ENCODE assay signal across 21 cellular contexts in genomic region chr2:240401781-240402551, GRCh38. TPM values are rescaled to one million over a fixed set of nuclear protein-coding genes. Genes with fewer than 3 reads are reported as not detected.
DNase-seq lines count a peak whose midpoint lies in the region; ATAC-seq and TF ChIP-seq lines count a peak whose summit lies in the region.
"Had no signal": no experiment of that assay in that cellular context is flagged by ENCODE, and none has a peak within 500 bp of the region (broad histone marks: within the 10 kb centered on the region; RNA-seq: fewer than 3 reads in every experiment).

No MANE protein-coding gene starts in this region.

- H3K4me1 ChIP-seq in neuronal stem cell (ENCODE audit: control insufficient read depth in 2 of 2, insufficient read depth in 1 of 2, low read depth in 1 of 2, low read length in 2 of 2) (peaks cover 0 to 10% of the 10 kb centered on the region in 2 donors), upper lobe of right lung (no peaks in the 10 kb centered on the region)
- H3K4me1 ChIP-seq: gastroesophageal sphincter, psoas muscle had no signal

- no peaks in the 10 kb centered on the region for H3K36me3 Mint-ChIP-seq in activated naive CD4-positive, alpha-beta T cell treated with anti-CD3 and anti-CD28 coated beads, Interleukin-2, amount 50 U/mL, for 72 hours
- H3K36me3 Mint-ChIP-seq in activated naive CD4-positive, alpha-beta T cell treated with anti-CD3 and anti-CD28 coated beads, Interleukin-2, amount 10 ng/mL, durations not matched to agents 7 days and 5 days: no peaks in the 10 kb centered on the region
- H3K36me3 Mint-ChIP-seq in activated T-helper 1 cell treated with anti-CD3 and anti-CD28 coated beads, Interleukin-12 subunit alpha, Interleukin-12 subunit beta, Interleukin-2, Interleukin-4 antibody, amounts not matched to agents 30 ng/mL and 10 ng/mL and 1 ng/mL, durations not matched to agents 14 hours and 24 hours and 36 hours (ENCODE audit: low read depth): no peaks in the 10 kb centered on the region
- H3K36me3 Mint-ChIP-seq in glutamatergic neuron (ENCODE audit: unreplicated experiment): no peaks in the 10 kb centered on the region
- H3K36me3 Mint-ChIP-seq: activated naive CD4-positive, alpha-beta T cell treated with anti-CD3 and anti-CD28 coated beads, Interleukin-2, amount 50 U/mL, for 24 hours; CD14-positive monocyte had no signal

- H3K4ac ChIP-seq in neuronal stem cell (ENCODE audit: low read length): peak overlapping the region; percentile 37

- H3K9ac ChIP-seq in neuronal stem cell (ENCODE audit: low read depth, low read length, poor library complexity): no peak overlapping the region

- H3K4me1 Mint-ChIP-seq in activated naive CD4-positive, alpha-beta T cell treated with anti-CD3 and anti-CD28 coated beads, Interleukin-2, amount 10 ng/mL, durations not matched to agents 7 days and 5 days: peaks cover 26% of the 10 kb centered on the region
- H3K4me1 Mint-ChIP-seq in activated T-helper 1 cell treated with anti-CD3 and anti-CD28 coated beads, Interleukin-12 subunit alpha, Interleukin-12 subunit beta, Interleukin-2, Interleukin-4 antibody, amounts not matched to agents 30 ng/mL and 10 ng/mL and 1 ng/mL, durations not matched to agents 14 hours and 24 hours and 36 hours (ENCODE audit: low read depth): peaks cover 13% of the 10 kb centered on the region
- peaks cover 6% of the 10 kb centered on the region for H3K4me1 Mint-ChIP-seq in glutamatergic neuron (ENCODE audit: low read depth, unreplicated experiment)
- H3K4me1 Mint-ChIP-seq: CD14-positive monocyte had no signal

- H3K27me3 Mint-ChIP-seq in activated naive CD4-positive, alpha-beta T cell treated with anti-CD3 and anti-CD28 coated beads, Interleukin-2, amount 10 ng/mL, durations not matched to agents 7 days and 5 days: peaks cover 10% of the 10 kb centered on the region
- no peaks in the 10 kb centered on the region for H3K27me3 Mint-ChIP-seq in activated T-helper 1 cell treated with anti-CD3 and anti-CD28 coated beads, Interleukin-12 subunit alpha, Interleukin-12 subunit beta, Interleukin-2, Interleukin-4 antibody, amounts not matched to agents 30 ng/mL and 10 ng/mL and 1 ng/mL, durations not matched to agents 14 hours and 24 hours and 36 hours (ENCODE audit: insufficient read depth)
- H3K27me3 Mint-ChIP-seq in glutamatergic neuron (ENCODE audit: unreplicated experiment): peaks cover 4% of the 10 kb centered on the region
- H3K27me3 Mint-ChIP-seq: activated naive CD4-positive, alpha-beta T cell treated with anti-CD3 and anti-CD28 coated beads, Interleukin-2, amount 50 U/mL, for 24 hours had no signal

- H4K8ac ChIP-seq in neuronal stem cell (ENCODE audit: low read depth, low read length): no peak overlapping the region

- TF ChIP-seq CTCF in upper lobe of right lung (IDR thresholded peaks at IDR 0.05) (no peak), glutamatergic neuron (IDR thresholded peaks at IDR 0.05; ENCODE audit: partially characterized antibody, unreplicated experiment) (no peak)

- peak overlapping the region; percentile 63 for H3K18ac ChIP-seq in neuronal stem cell (ENCODE audit: low read length)

- CTCF ChIA-PET in activated naive CD4-positive, alpha-beta T cell treated with anti-CD3 and anti-CD28 coated beads, Interleukin-2, amount 10 ng/mL, durations not matched to agents 7 days and 5 days (lab: Charles Lee): no interaction called here

- no CpG with 5 or more reads among the region's 22 CpGs for WGBS in neuronal stem cell (ENCODE audit: extremely low coverage in 2 of 2, insufficient read length in 2 of 2, insufficient replicate concordance in 1 of 2), 2 donors

- H3K27me3 ChIP-seq in neuronal stem cell (ENCODE audit: control insufficient read depth in 3 of 3, insufficient read depth in 3 of 3, low read depth in 1 of 3, low read length in 3 of 3) (peaks cover 0 to 22% (median 0%) of the 10 kb centered on the region in 3 experiments), upper lobe of right lung (peaks cover 8% of the 10 kb centered on the region)

- peak overlapping the region; percentile 65 to 77 for H3K27ac Mint-ChIP-seq in activated naive CD4-positive, alpha-beta T cell treated with anti-CD3 and anti-CD28 coated beads, Interleukin-2, amount 50 U/mL, for 72 hours
- no peak overlapping the region for H3K27ac Mint-ChIP-seq in activated naive CD4-positive, alpha-beta T cell treated with anti-CD3 and anti-CD28 coated beads, Interleukin-2, amount 10 ng/mL, durations not matched to agents 7 days and 5 days
- peak overlapping the region; percentile 29 for H3K27ac Mint-ChIP-seq in activated T-helper 1 cell treated with anti-CD3 and anti-CD28 coated beads, Interleukin-12 subunit alpha, Interleukin-12 subunit beta, Interleukin-2, Interleukin-4 antibody, amounts not matched to agents 30 ng/mL and 10 ng/mL and 1 ng/mL, durations not matched to agents 14 hours and 24 hours and 36 hours
- H3K27ac Mint-ChIP-seq in glutamatergic neuron (ENCODE audit: unreplicated experiment): no peak overlapping the region
- H3K27ac Mint-ChIP-seq: activated naive CD4-positive, alpha-beta T cell treated with anti-CD3 and anti-CD28 coated beads, Interleukin-2, amount 50 U/mL, for 24 hours; CD14-positive monocyte had no signal

- peak overlapping the region; percentile 52 for H2BK15ac ChIP-seq in neuronal stem cell (ENCODE audit: low read length)

- H3K4me3 ChIP-seq in neuronal stem cell (ENCODE audit: low read length in 2 of 2): no peak overlapping the region
- H3K4me3 ChIP-seq in upper lobe of right lung: no peak overlapping the region
- H3K4me3 ChIP-seq: esophagus squamous epithelium, gastroesophageal sphincter, psoas muscle, SK-N-MC had no signal

- no peaks in the 10 kb centered on the region for H3K9me3 Mint-ChIP-seq in activated naive CD4-positive, alpha-beta T cell treated with anti-CD3 and anti-CD28 coated beads, Interleukin-2, amount 50 U/mL, for 72 hours
- no peaks in the 10 kb centered on the region for H3K9me3 Mint-ChIP-seq in activated naive CD4-positive, alpha-beta T cell treated with anti-CD3 and anti-CD28 coated beads, Interleukin-2, amount 10 ng/mL, durations not matched to agents 7 days and 5 days
- no peaks in the 10 kb centered on the region for H3K9me3 Mint-ChIP-seq in activated T-helper 1 cell treated with anti-CD3 and anti-CD28 coated beads, Interleukin-12 subunit alpha, Interleukin-12 subunit beta, Interleukin-2, Interleukin-4 antibody, amounts not matched to agents 30 ng/mL and 10 ng/mL and 1 ng/mL, durations not matched to agents 14 hours and 24 hours and 36 hours
- H3K9me3 Mint-ChIP-seq in glutamatergic neuron (ENCODE audit: unreplicated experiment): peaks cover 1% of the 10 kb centered on the region
- H3K9me3 Mint-ChIP-seq: activated naive CD4-positive, alpha-beta T cell treated with anti-CD3 and anti-CD28 coated beads, Interleukin-2, amount 50 U/mL, for 24 hours had no signal

- H3K36me3 ChIP-seq in neuronal stem cell (replicated peaks in 1 of 2; ENCODE audit: control insufficient read depth in 2 of 2, insufficient read depth in 2 of 2, low read length in 2 of 2) (no peaks in the 10 kb centered on the region), upper lobe of right lung (no peaks in the 10 kb centered on the region)
- H3K36me3 ChIP-seq: esophagus squamous epithelium, gastroesophageal sphincter had no signal

- intact Hi-C loops in activated T-helper 1 cell treated with anti-CD3 and anti-CD28 coated beads, Interleukin-12 subunit alpha, Interleukin-12 subunit beta, Interleukin-2, Interleukin-4 antibody, amounts not matched to agents 30 ng/mL and 10 ng/mL and 1 ng/mL, durations not matched to agents 14 hours and 24 hours and 36 hours (cut with micrococcal nuclease): loop anchor here (2.0 kb wide), 1 partner anchor 33 kb away; the partner anchor contains the start of gene GPC1
- intact Hi-C loops in upper lobe of right lung (cut with DNase I): no loop called here

- no peak overlapping the region for H2BK12ac ChIP-seq in neuronal stem cell (ENCODE audit: low read length)

- peak; percentile 2 to 31 for DNase-seq in activated naive CD4-positive, alpha-beta T cell treated with anti-CD3 and anti-CD28 coated beads, Interleukin-2, amount 50 U/mL, for 72 hours (ENCODE audit: low spot score in 2 of 2)
- DNase-seq in activated naive CD4-positive, alpha-beta T cell treated with anti-CD3 and anti-CD28 coated beads, Interleukin-2, amount 10 ng/mL, durations not matched to agents 7 days and 5 days: no peak
- DNase-seq in activated T-helper 1 cell treated with anti-CD3 and anti-CD28 coated beads, Interleukin-12 subunit alpha, Interleukin-12 subunit beta, Interleukin-2, Interleukin-4 antibody, amounts not matched to agents 30 ng/mL and 10 ng/mL and 1 ng/mL, durations not matched to agents 14 hours and 24 hours and 36 hours (ENCODE audit: low spot score): no peak
- DNase-seq in neuronal stem cell (ENCODE audit: low spot score): no peak
- peak; percentile 38 for DNase-seq in upper lobe of right lung
- no peak for DNase-seq in glutamatergic neuron
- no peak for DNase-seq in GM19238 (ENCODE audit: insufficient read length, low spot score)
- DNase-seq: cerebellar nuclear complex; DMS 273 treated with DMSO at 0.1 percent for 48 hours; effector CD8-positive, alpha-beta T cell; esophagus squamous epithelium; Kasumi-1; NCI-H1092; NCI-H2029 treated with DMSO at 0.1 percent for 48 hours; NCI-H446 treated with DMSO at 0.1 percent for 48 hours; psoas muscle; substantia nigra had no signal

- H2AK5ac ChIP-seq in neuronal stem cell (ENCODE audit: low read depth, low read length): peak overlapping the region; percentile 89

- no peak overlapping the region for H2AFZ ChIP-seq in neuronal stem cell (ENCODE audit: low read length)

- H2BK120ac ChIP-seq in neuronal stem cell (ENCODE audit: low read depth, low read length): peak overlapping the region; percentile 32

- no peak overlapping the region for H4K91ac ChIP-seq in neuronal stem cell (ENCODE audit: low read depth, low read length, poor library complexity)

- no peak for ATAC-seq in activated naive CD4-positive, alpha-beta T cell treated with anti-CD3 and anti-CD28 coated beads, Interleukin-2, amount 50 U/mL, for 72 hours
- no peak for ATAC-seq in upper lobe of right lung
- ATAC-seq: gastroesophageal sphincter, psoas muscle had no signal

- H3K79me1 ChIP-seq in neuronal stem cell (ENCODE audit: low read depth, low read length): peaks cover 2% of the 10 kb centered on the region

- H3K23ac ChIP-seq in neuronal stem cell (ENCODE audit: low read depth, low read length, poor library complexity): peak overlapping the region; percentile 43

- H2BK5ac ChIP-seq in neuronal stem cell (ENCODE audit: low read length): no peak overlapping the region

- H3K14ac ChIP-seq in neuronal stem cell (ENCODE audit: low read length): peak overlapping the region; percentile 58

- no peak overlapping the region for H3K27ac ChIP-seq in neuronal stem cell (replicated peaks; ENCODE audit: low read length)
- no peak overlapping the region for H3K27ac ChIP-seq in upper lobe of right lung
- H3K27ac ChIP-seq: esophagus squamous epithelium, gastroesophageal sphincter, psoas muscle, SK-N-MC had no signal

- no peak overlapping the region for H3K4me3 Mint-ChIP-seq in activated naive CD4-positive, alpha-beta T cell treated with anti-CD3 and anti-CD28 coated beads, Interleukin-2, amount 10 ng/mL, durations not matched to agents 7 days and 5 days
- H3K4me3 Mint-ChIP-seq in activated T-helper 1 cell treated with anti-CD3 and anti-CD28 coated beads, Interleukin-12 subunit alpha, Interleukin-12 subunit beta, Interleukin-2, Interleukin-4 antibody, amounts not matched to agents 30 ng/mL and 10 ng/mL and 1 ng/mL, durations not matched to agents 14 hours and 24 hours and 36 hours: no peak overlapping the region
- H3K4me3 Mint-ChIP-seq in glutamatergic neuron (ENCODE audit: unreplicated experiment): no peak overlapping the region
- H3K4me3 Mint-ChIP-seq: activated naive CD4-positive, alpha-beta T cell treated with anti-CD3 and anti-CD28 coated beads, Interleukin-2, amount 50 U/mL, for 24 hours; CD14-positive monocyte had no signal

- H3K4me2 ChIP-seq in neuronal stem cell (ENCODE audit: insufficient read depth, low read length, poor library complexity, severe bottlenecking): no peak overlapping the region

- H3K9me3 ChIP-seq in neuronal stem cell (replicated peaks in 1 of 2; ENCODE audit: control insufficient read depth in 2 of 2, insufficient read depth in 1 of 2, low read depth in 1 of 2, low read length in 2 of 2) (no peaks in the 10 kb centered on the region), upper lobe of right lung (no peaks in the 10 kb centered on the region)
- H3K9me3 ChIP-seq: esophagus squamous epithelium, gastroesophageal sphincter, psoas muscle had no signal

RNA-seq across cellular contexts. Expression of gene GPC1, which starts 33.5 kb away (rescaled TPM):
- 1 to 10 TPM; 1.6 to 5.5 TPM for total RNA-seq in activated naive CD4-positive, alpha-beta T cell treated with anti-CD3 and anti-CD28 coated beads, Interleukin-2, amount 50 U/mL, for 72 hours
- total RNA-seq in activated T-helper 1 cell treated with anti-CD3 and anti-CD28 coated beads, Interleukin-12 subunit alpha, Interleukin-12 subunit beta, Interleukin-2, Interleukin-4 antibody, amounts not matched to agents 30 ng/mL and 10 ng/mL and 1 ng/mL, durations not matched to agents 14 hours and 24 hours and 36 hours: 6.2 and 6.5 TPM in 2 replicates
- polyA plus RNA-seq in neuronal stem cell (2013, experiment 1 of 2): 78.0 TPM
- polyA plus RNA-seq in neuronal stem cell (2013, experiment 2 of 2): 77.4 TPM
- 24.8 TPM for total RNA-seq in upper lobe of right lung
- 155 TPM for total RNA-seq in glutamatergic neuron (ENCODE audit: unreplicated experiment)
- polyA plus RNA-seq: CD14-positive monocyte had no signal

Comparison
In these comparisons a context has a peak if more than half of its experiments do, and no peak if none do; other contexts are left out.
1. DNase-seq: peak in activated naive CD4-positive, alpha-beta T cell treated with anti-CD3 and anti-CD28 coated beads, Interleukin-2, amount 50 U/mL, for 72 hours (2 of 2) and upper lobe of right lung (single experiment); none in activated naive CD4-positive, alpha-beta T cell treated with anti-CD3 and anti-CD28 coated beads, Interleukin-2, amount 10 ng/mL, durations not matched to agents 7 days and 5 days (single experiment), activated T-helper 1 cell treated with anti-CD3 and anti-CD28 coated beads, Interleukin-12 subunit alpha, Interleukin-12 subunit beta, Interleukin-2, Interleukin-4 antibody, amounts not matched to agents 30 ng/mL and 10 ng/mL and 1 ng/mL, durations not matched to agents 14 hours and 24 hours and 36 hours (single experiment), neuronal stem cell (single experiment), glutamatergic neuron (single experiment) and GM19238 (single experiment).
2. H3K27ac Mint-ChIP-seq: peak in activated naive CD4-positive, alpha-beta T cell treated with anti-CD3 and anti-CD28 coated beads, Interleukin-2, amount 50 U/mL, for 72 hours (2 of 2) and activated T-helper 1 cell treated with anti-CD3 and anti-CD28 coated beads, Interleukin-12 subunit alpha, Interleukin-12 subunit beta, Interleukin-2, Interleukin-4 antibody, amounts not matched to agents 30 ng/mL and 10 ng/mL and 1 ng/mL, durations not matched to agents 14 hours and 24 hours and 36 hours (single experiment); none in activated naive CD4-positive, alpha-beta T cell treated with anti-CD3 and anti-CD28 coated beads, Interleukin-2, amount 10 ng/mL, durations not matched to agents 7 days and 5 days (single experiment) and glutamatergic neuron (single experiment).